ENCODE assay signal across 10 cellular contexts in the genomic region with DNA sequence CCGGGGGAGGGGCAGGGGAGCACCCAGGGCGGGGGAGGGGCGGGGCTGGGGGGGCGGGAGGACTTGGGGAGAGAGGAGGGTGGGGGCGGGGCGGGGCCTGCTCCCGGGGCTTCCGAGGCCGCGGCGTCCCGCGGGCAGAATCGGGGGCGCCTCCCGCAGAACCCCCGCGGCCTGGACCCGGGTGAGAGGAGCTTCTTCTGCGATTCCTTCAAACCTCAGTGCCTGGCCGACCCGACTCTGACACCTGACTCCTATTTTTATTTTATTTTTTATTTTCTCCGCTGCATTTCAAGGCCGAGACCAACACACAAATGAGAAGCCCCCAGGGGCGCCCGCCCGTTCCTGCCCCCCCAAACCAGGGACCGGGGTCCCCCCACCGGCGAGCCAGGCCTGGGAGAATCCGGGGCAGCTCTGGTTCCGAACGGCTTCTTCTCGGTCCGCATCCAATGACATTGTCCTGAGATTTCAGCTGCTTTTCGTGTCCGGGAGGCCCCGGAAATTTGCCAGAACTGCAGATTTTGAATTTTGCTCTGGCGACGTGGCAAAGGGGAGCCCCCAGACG. TPM values are rescaled to one million over a fixed set of nuclear protein-coding genes. Genes with fewer than 3 reads are reported as not detected.
A peak's percentile ranks its signal among the peaks of the same experiment; 100 is the strongest.
DNase-seq lines count a peak whose midpoint lies in the region; TF ChIP-seq lines count a peak whose summit lies in the region.
"Had no signal": no experiment of that assay in that cellular context is flagged by ENCODE, and none has a peak within 500 bp of the region (broad histone marks: within the 10 kb centered on the region; RNA-seq: fewer than 3 reads in every experiment).

No MANE protein-coding gene starts in this region.

- no peaks in the 10 kb centered on the region for H3K79me2 ChIP-seq in parathyroid adenoma

- H3K27me3 Mint-ChIP-seq in T-helper 2 cell treated with Interferon-gamma antibody and Interleukin-4, amounts not matched to agents 5 μg/mL and 100 μg/mL, for 36 hours (ENCODE audit: low read depth): peaks cover 38% of the 10 kb centered on the region

- POLR2A ChIA-PET in HEK293T (lab: Yijun Ruan, JAX): interaction anchor here (0.9 kb wide), 1 partner anchor 16 kb away, joined by 3 read pairs; no protein-coding TSS in a partner anchor

- DNase-seq in AG10803 (ENCODE audit: low read depth): no peak
- no peak for DNase-seq in Peyer's patch
- DNase-seq in fibroblast of villous mesenchyme (ENCODE audit: low read depth): no peak
- DNase-seq in EL: no peak
- DNase-seq in activated gamma-delta T cell treated with Interleukin-2 at 50 U/mL for 16 hours: no peak
- no peak for DNase-seq in HEK293T (ENCODE audit: extremely low spot score)
- no peak for DNase-seq in T-helper 2 cell treated with Interferon-gamma antibody and Interleukin-4, amounts not matched to agents 5 μg/mL and 100 μg/mL, for 36 hours (ENCODE audit: low spot score)
- DNase-seq: central memory CD4-positive, alpha-beta T cell; DMS79 had no signal

- TF ChIP-seq POLR2A in Peyer's patch (IDR thresholded peaks at IDR 0.05): no peak

- H2AFZ ChIP-seq in parathyroid adenoma: no peak overlapping the region

- no peaks in the 10 kb centered on the region for H3K9me3 ChIP-seq in Peyer's patch
- H3K9me3 ChIP-seq in parathyroid adenoma (ENCODE audit: control insufficient read depth, low read length): no peaks in the 10 kb centered on the region

- H3K9me3 Mint-ChIP-seq in T-helper 2 cell treated with Interferon-gamma antibody and Interleukin-4, amounts not matched to agents 5 μg/mL and 100 μg/mL, for 36 hours: no peaks in the 10 kb centered on the region

- peak overlapping the region; percentile 64 for H3K4me2 ChIP-seq in parathyroid adenoma (ENCODE audit: low read length)

- H3K9ac ChIP-seq in parathyroid adenoma: no peak overlapping the region

- CTCF ChIA-PET in HEK293T (lab: Yijun Ruan, JAX): interaction anchor here (0.5 kb wide), 1 partner anchor 126 kb away, joined by 8 read pairs; no protein-coding TSS in a partner anchor

- TF ChIP-seq CTCF in AG10803 (conservative IDR thresholded peaks at IDR 0.05; ENCODE audit: low read length): no peak
- no peak for TF ChIP-seq CTCF in Peyer's patch (IDR thresholded peaks at IDR 0.05)
- no peak for TF ChIP-seq CTCF in fibroblast of villous mesenchyme (IDR thresholded peaks at IDR 0.05; ENCODE audit: insufficient read depth, low read depth, low read length)
- TF ChIP-seq CTCF in parathyroid adenoma (IDR thresholded peaks at IDR 0.05): no peak

- no peak overlapping the region for H3K4me3 Mint-ChIP-seq in T-helper 2 cell treated with Interferon-gamma antibody and Interleukin-4, amounts not matched to agents 5 μg/mL and 100 μg/mL, for 36 hours

- H3K27ac Mint-ChIP-seq in T-helper 2 cell treated with Interferon-gamma antibody and Interleukin-4, amounts not matched to agents 5 μg/mL and 100 μg/mL, for 36 hours: no peak overlapping the region

- H3K36me3 Mint-ChIP-seq in T-helper 2 cell treated with Interferon-gamma antibody and Interleukin-4, amounts not matched to agents 5 μg/mL and 100 μg/mL, for 36 hours (ENCODE audit: low read depth): no peaks in the 10 kb centered on the region

- H3K27me3 ChIP-seq in Peyer's patch: no peaks in the 10 kb centered on the region
- H3K27me3 ChIP-seq in parathyroid adenoma (ENCODE audit: control insufficient read depth, insufficient read depth, low read length): no peaks in the 10 kb centered on the region

- H3K4me1 ChIP-seq in Peyer's patch (peaks cover 0 to 19% (median 2%) of the 10 kb centered on the region in 4 donors), parathyroid adenoma (no peaks in the 10 kb centered on the region)

- no peaks in the 10 kb centered on the region for H3K4me1 Mint-ChIP-seq in T-helper 2 cell treated with Interferon-gamma antibody and Interleukin-4, amounts not matched to agents 5 μg/mL and 100 μg/mL, for 36 hours (ENCODE audit: low read depth)

- H3K36me3 ChIP-seq in Peyer's patch (peaks cover 0 to 4% (median 0%) of the 10 kb centered on the region in 3 donors), parathyroid adenoma (ENCODE audit: control insufficient read depth, insufficient read depth, low read length) (no peaks in the 10 kb centered on the region)

- H3K27ac ChIP-seq in Peyer's patch (peak overlapping the region in 3 of 4 donors; percentile 42 to 84 (median 42)), parathyroid adenoma (no peak overlapping the region)

- H3K4me3 ChIP-seq in AG10803 (ENCODE audit: low read length) (peak overlapping the region; percentile 35), Peyer's patch (peak overlapping the region; percentile 23 to 83 (median 44)), fibroblast of villous mesenchyme (ENCODE audit: low read depth, low read length) (peak overlapping the region; percentile 44), parathyroid adenoma (ENCODE audit: low read depth, low read length) (peak overlapping the region; percentile 23)

TF ChIP-seq in HEK293T, 16 proteins besides CTCF, POLR2A, EP300 and RAD21:
- TF ChIP-seq L3MBTL2 (conservative IDR thresholded peaks at IDR 0.05) (no peak), CTBP1 (IDR thresholded peaks at IDR 0.05; ENCODE audit: borderline replicate concordance) (no peak), FOXM1 (IDR thresholded peaks at IDR 0.05; ENCODE audit: borderline replicate concordance) (no peak), SP1 (IDR thresholded peaks at IDR 0.05) (no peak), ARNT (IDR thresholded peaks at IDR 0.05) (no peak), HDGF (IDR thresholded peaks at IDR 0.05; ENCODE audit: borderline replicate concordance) (no peak), TARDBP (IDR thresholded peaks at IDR 0.05) (no peak), SUZ12 (IDR thresholded peaks at IDR 0.05) (no peak), FOXA1 (IDR thresholded peaks at IDR 0.05) (no peak), BHLHE40 (IDR thresholded peaks at IDR 0.05; ENCODE audit: borderline replicate concordance) (no peak), FOXK2 (IDR thresholded peaks at IDR 0.05) (no peak), ELF4 (IDR thresholded peaks at IDR 0.05) (no peak)
- TF ChIP-seq, protein P1, sequence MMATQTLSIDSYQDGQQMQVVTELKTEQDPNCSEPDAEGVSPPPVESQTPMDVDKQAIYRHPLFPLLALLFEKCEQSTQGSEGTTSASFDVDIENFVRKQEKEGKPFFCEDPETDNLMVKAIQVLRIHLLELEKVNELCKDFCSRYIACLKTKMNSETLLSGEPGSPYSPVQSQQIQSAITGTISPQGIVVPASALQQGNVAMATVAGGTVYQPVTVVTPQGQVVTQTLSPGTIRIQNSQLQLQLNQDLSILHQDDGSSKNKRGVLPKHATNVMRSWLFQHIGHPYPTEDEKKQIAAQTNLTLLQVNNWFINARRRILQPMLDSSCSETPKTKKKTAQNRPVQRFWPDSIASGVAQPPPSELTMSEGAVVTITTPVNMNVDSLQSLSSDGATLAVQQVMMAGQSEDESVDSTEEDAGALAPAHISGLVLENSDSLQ (IDR thresholded peaks at IDR 0.05): no peak
TF ChIP-seq in HEK293T: peak in this region for 0.

RNA-seq across cellular contexts. Expression of a gene that starts 0.5 kb away (rescaled TPM):
- 100 to 1,000 TPM in 2 of 4 donors, 10 to 100 TPM in 2; 36.3 to 156 (median 97.9) TPM for total RNA-seq in Peyer's patch
- total RNA-seq in fibroblast of villous mesenchyme: 0.43 and 3.2 TPM in 2 replicates
